In the genomic region with DNA sequence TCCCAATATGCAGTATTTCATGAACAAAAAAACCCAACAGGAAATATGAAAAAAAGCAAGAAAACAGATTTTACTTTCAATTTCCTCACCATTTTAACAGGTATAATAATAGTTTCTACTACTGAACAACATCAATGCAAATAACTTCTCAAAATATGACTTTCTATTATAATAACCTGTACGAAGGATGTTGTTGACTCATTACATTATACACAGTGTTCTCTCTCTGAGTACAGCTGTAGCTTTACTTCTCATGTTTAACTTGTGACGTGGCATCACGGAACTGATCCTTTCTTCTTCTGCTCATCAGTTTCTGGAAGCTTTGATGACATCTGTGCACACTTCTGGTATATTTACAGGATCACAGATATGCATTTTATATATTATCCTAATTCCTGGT, we compare ENCODE assay signal across 14 cellular contexts. TPM values are rescaled to one million over a fixed set of nuclear protein-coding genes. Genes with fewer than 3 reads are reported as not detected.
DNase-seq lines count a peak whose midpoint lies in the region; ATAC-seq, FAIRE-seq and TF ChIP-seq lines count a peak whose summit lies in the region.
"Had no signal": no experiment of that assay in that cellular context is flagged by ENCODE, and none has a peak within 500 bp of the region (broad histone marks: within the 10 kb centered on the region; RNA-seq: fewer than 3 reads in every experiment).

No MANE protein-coding gene starts in this region.

- TF ChIP-seq CTCF in activated B cell treated with CpG ODN at 0.5 μM for 24 hours (IDR thresholded peaks at IDR 0.05) (no peak), ovary (IDR thresholded peaks at IDR 0.05) (no peak)

- no peak for FAIRE-seq in RCC 7860 (lab: Jason Lieb, UNC)
- FAIRE-seq: HTR-8/SVneo had no signal

- no peaks in the 10 kb centered on the region for H3K36me3 ChIP-seq in ovary

- no peak overlapping the region for H3K4me3 Mint-ChIP-seq in activated B cell treated with CpG ODN at 0.5 μM for 24 hours

- no peaks in the 10 kb centered on the region for H3K27me3 Mint-ChIP-seq in activated B cell treated with CpG ODN at 0.5 μM for 24 hours

- no peak for TF ChIP-seq POLR2A in ovary (IDR thresholded peaks at IDR 0.05)

- WGBS in ovary, 3 donors, result 89 to 96% (median 92%) methylated on average over 3 of the region's 3 CpGs

- intact Hi-C loops in activated B cell treated with CpG ODN at 0.5 μM for 24 hours (cut with micrococcal nuclease), result no loop called here
- intact Hi-C loops in ovary (cut with DNase I), result no loop called here

- POLR2A ChIA-PET in activated B cell treated with CpG ODN at 0.5 μM for 24 hours (lab: Charles Lee), result interaction anchor here (0.7 to 1.0 kb wide), 2 partner anchors 9 to 91 kb away, joined by 3 to 10 read pairs; no protein-coding TSS in a partner anchor

- CTCF ChIA-PET in activated B cell treated with CpG ODN at 0.5 μM for 24 hours (lab: Charles Lee), result interaction anchor here (2.0 kb wide), 1 partner anchor 288 kb away, joined by 4 read pairs; the partner anchor contains the start of gene ATAD2B

- peaks cover 14% of the 10 kb centered on the region for H3K4me1 Mint-ChIP-seq in activated B cell treated with CpG ODN at 0.5 μM for 24 hours

- H3K9me3 ChIP-seq in ovary, result no peaks in the 10 kb centered on the region
- H3K9me3 ChIP-seq: esophagus squamous epithelium had no signal

- TF ChIP-seq EP300 in ovary (IDR thresholded peaks at IDR 0.05), result no peak

- no peaks in the 10 kb centered on the region for H3K4me1 ChIP-seq in ovary (ENCODE audit: insufficient read depth)
- H3K4me1 ChIP-seq: esophagus squamous epithelium had no signal

- H3K36me3 Mint-ChIP-seq in activated B cell treated with CpG ODN at 0.5 μM for 24 hours (ENCODE audit: low read depth), result peaks cover 85% of the 10 kb centered on the region

- DNase-seq in activated B cell treated with CpG ODN at 0.5 μM for 24 hours (no peak), RCC 7860 (ENCODE audit: low spot score) (no peak), NCI-H1694 (lab: John Stamatoyannopoulos, UW) (no peak), ovary (no peak), occipital lobe (lab: John Stamatoyannopoulos, UW) (no peak)
- DNase-seq: esophagus squamous epithelium, left cardiac atrium, NCI-H2029 treated with DMSO at 0.1 percent for 48 hours had no signal

- H3K27ac ChIP-seq in ovary, result no peak overlapping the region
- H3K27ac ChIP-seq: esophagus squamous epithelium had no signal

- H3K27ac Mint-ChIP-seq in activated B cell treated with CpG ODN at 0.5 μM for 24 hours, result peak overlapping the region; percentile 59

- no peaks in the 10 kb centered on the region for H3K27me3 ChIP-seq in ovary
- H3K27me3 ChIP-seq: esophagus squamous epithelium had no signal

- ATAC-seq in GM18511 (IDR thresholded peaks at IDR 0.05; ENCODE audit: unreplicated experiment), result peak; percentile 98
- ATAC-seq in GM19468 (IDR thresholded peaks at IDR 0.05; ENCODE audit: extremely low read depth, unreplicated experiment), result peak; percentile 82
- ATAC-seq in HG03025 (IDR thresholded peaks at IDR 0.05; ENCODE audit: low FRiP score, unreplicated experiment), result peak; percentile 83
- ATAC-seq in activated B cell treated with CpG ODN at 0.5 μM for 24 hours (ENCODE audit: low read depth), result peak; percentile 92
- ATAC-seq: left cardiac atrium had no signal

- no peak overlapping the region for H3K4me3 ChIP-seq in ovary
- H3K4me3 ChIP-seq: esophagus squamous epithelium had no signal

- H3K9me3 Mint-ChIP-seq in activated B cell treated with CpG ODN at 0.5 μM for 24 hours, result no peaks in the 10 kb centered on the region

RNA-seq across cellular contexts. Expression of gene FAM228A, which starts 40.0 kb away (rescaled TPM):
- not detected in 2 replicates for total RNA-seq in activated B cell treated with CpG ODN at 0.5 μM for 24 hours
- total RNA-seq in ovary, result 1 to 10 TPM; 1.1 to 2.5 (median 1.8) TPM
- polyA plus RNA-seq in ovary, result 1 to 10 TPM; 1.3 to 2.0 TPM
- total RNA-seq in occipital lobe, result 3.9 TPM
- total RNA-seq: activated CD8-positive, alpha-beta memory T cell treated with anti-CD3 and anti-CD28 coated beads for 36 hours; Daoy had no signal
